Comparison of ENCODE assay signal across 2 cellular contexts in genomic region chr1:23558872-23559135, GRCh38.
TF ChIP-seq lines count a peak whose summit lies in the region.

No MANE protein-coding gene starts in this region.

TF ChIP-seq in SK-N-SH, 30 proteins besides CTCF, POLR2A, EP300 and RAD21 (continued from another document):
- TF ChIP-seq, protein P1, sequence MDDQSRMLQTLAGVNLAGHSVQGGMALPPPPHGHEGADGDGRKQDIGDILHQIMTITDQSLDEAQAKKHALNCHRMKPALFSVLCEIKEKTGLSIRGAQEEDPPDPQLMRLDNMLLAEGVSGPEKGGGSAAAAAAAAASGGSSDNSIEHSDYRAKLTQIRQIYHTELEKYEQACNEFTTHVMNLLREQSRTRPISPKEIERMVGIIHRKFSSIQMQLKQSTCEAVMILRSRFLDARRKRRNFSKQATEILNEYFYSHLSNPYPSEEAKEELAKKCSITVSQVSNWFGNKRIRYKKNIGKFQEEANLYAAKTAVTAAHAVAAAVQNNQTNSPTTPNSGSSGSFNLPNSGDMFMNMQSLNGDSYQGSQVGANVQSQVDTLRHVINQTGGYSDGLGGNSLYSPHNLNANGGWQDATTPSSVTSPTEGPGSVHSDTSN (IDR thresholded peaks at IDR 0.05), result no peak
- no peak for TF ChIP-seq POLR2AphosphoS5 (IDR thresholded peaks at IDR 0.05; ENCODE audit: low read depth, low read length)

TF ChIP-seq in SK-N-SH treated with all-trans-retinoic acid at 6 μM for 48 hours, 23 proteins besides CTCF, POLR2A, EP300 and RAD21 (continued from another document):
- TF ChIP-seq RARB (CRISPR knock-in tag; IDR thresholded peaks at IDR 0.05), result no peak
